24 cellular contexts compared by ENCODE assay signal in the genomic region with DNA sequence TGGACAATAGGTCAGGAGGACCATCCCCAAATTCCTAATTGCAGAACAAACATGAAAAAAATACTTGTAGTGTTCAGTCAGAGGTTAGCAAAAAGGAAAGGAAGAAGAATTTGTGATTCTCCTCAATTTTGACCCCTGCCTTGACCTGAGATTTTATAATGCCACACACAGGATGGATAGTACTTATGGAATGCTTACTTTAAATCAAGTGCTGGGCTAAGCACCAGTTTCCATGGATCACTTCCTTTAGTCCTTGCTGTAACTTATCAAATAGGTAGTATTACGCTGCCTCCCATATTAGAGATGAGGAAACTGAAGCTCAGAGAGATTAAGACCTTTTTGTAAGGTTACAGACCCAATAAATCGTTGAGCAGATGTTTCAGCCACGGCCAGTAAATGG.
DNase-seq lines count a peak whose midpoint lies in the region; ATAC-seq and TF ChIP-seq lines count a peak whose summit lies in the region.
"Had no signal": no experiment of that assay in that cellular context is flagged by ENCODE, and none has a peak within 500 bp of the region (broad histone marks: within the 10 kb centered on the region; RNA-seq: fewer than 3 reads in every experiment).

No MANE protein-coding gene starts in this region.

- H4K5ac ChIP-seq in IMR-90 (ENCODE audit: low read depth, low read length), result peak overlapping the region; percentile 54; the same call in 1 of the 2 replicates

- peak overlapping the region; percentile 20 for H2BK5ac ChIP-seq in IMR-90 (ENCODE audit: low read depth, low read length, poor library complexity, severe bottlenecking)

- H2BK120ac ChIP-seq in IMR-90 (ENCODE audit: low read depth, low read length), result peak overlapping the region; percentile 62

- no peak for TF ChIP-seq POLR2A in IMR-90 (IDR thresholded peaks at IDR 0.05; ENCODE audit: low read depth, low read length)
- no peak for TF ChIP-seq POLR2A in esophagus muscularis mucosa (IDR thresholded peaks at IDR 0.05; ENCODE audit: low read depth)
- no peak for TF ChIP-seq POLR2A in tibial nerve (IDR thresholded peaks at IDR 0.05)

- H3K9ac ChIP-seq in IMR-90 (ENCODE audit: low read depth, low read length), result no peak overlapping the region

- peak overlapping the region; percentile 81; the same call in 1 of the 2 replicates for H2AK5ac ChIP-seq in IMR-90 (ENCODE audit: low read depth, low read length)

- H3K14ac ChIP-seq in IMR-90 (replicated peaks; ENCODE audit: low read depth, low read length), result peak overlapping the region; percentile 78

- peak overlapping the region in 1 of 2 experiments; percentile 59; a peak in 2 of 4 replicates for H4K8ac ChIP-seq in IMR-90 (ENCODE audit: low read depth in 2 of 2, low read length in 2 of 2)

- peak overlapping the region; percentile 37; the same call in 1 of the 2 replicates for H3K4ac ChIP-seq in IMR-90 (ENCODE audit: low read depth, low read length)

- no peak overlapping the region for H3K27ac Mint-ChIP-seq in MCF 10A (ENCODE audit: low read depth, unreplicated experiment)
- H3K27ac Mint-ChIP-seq: activated CD8-positive, alpha-beta T cell treated with anti-CD3 and anti-CD28 coated beads, Interleukin-2, amount 10 ng/mL, durations not matched to agents 7 days and 5 days; activated naive CD4-positive, alpha-beta T cell treated with anti-CD3 and anti-CD28 coated beads for 36 hours; T-helper 2 cell treated with Interferon-gamma antibody and Interleukin-4, amounts not matched to agents 5 μg/mL and 100 μg/mL, for 36 hours had no signal

- TF ChIP-seq RAD21 in IMR-90 (IDR thresholded peaks at IDR 0.05; ENCODE audit: low read length), result no peak

- intact Hi-C loops in IMR-90 (cut with micrococcal nuclease), result no loop called here
- intact Hi-C loops in esophagus muscularis mucosa (cut with DNase I), result no loop called here
- intact Hi-C loops in psoas muscle (cut with DNase I), result no loop called here
- intact Hi-C loops in MCF 10A (cut with micrococcal nuclease), result no loop called here

- H3K27ac ChIP-seq in IMR-90 (ENCODE audit: insufficient read depth, low read length) (no peak overlapping the region; the same call in 1 of the 2 replicates), esophagus muscularis mucosa (replicated peaks in 1 of 4) (peak overlapping the region; percentile 3 to 50 (median 39)), psoas muscle (peak overlapping the region; percentile 13), tibial nerve (peak overlapping the region in 3 of 4 donors; percentile 17 to 71 (median 60))
- H3K27ac ChIP-seq: brain microvascular endothelial cell, C4-2B had no signal

- H3K4me3 ChIP-seq in IMR-90 (ENCODE audit: insufficient read depth, low read depth, low read length), result no peak overlapping the region
- H3K4me3 ChIP-seq in esophagus muscularis mucosa, result no peak overlapping the region
- H3K4me3 ChIP-seq in psoas muscle, result no peak overlapping the region
- no peak overlapping the region for H3K4me3 ChIP-seq in tibial nerve
- H3K4me3 ChIP-seq: ovary had no signal

- no peaks in the 10 kb centered on the region for H3K27me3 Mint-ChIP-seq in MCF 10A (ENCODE audit: insufficient read depth, unreplicated experiment)

- peaks cover 3 to 17% of the 10 kb centered on the region in 2 experiments; a peak in 2 of 4 replicates for H3K79me1 ChIP-seq in IMR-90 (ENCODE audit: low read depth in 1 of 2, low read length in 2 of 2)

- no peaks in the 10 kb centered on the region for H3K27me3 ChIP-seq in IMR-90 (ENCODE audit: control insufficient read depth, insufficient read depth, low read length)
- H3K27me3 ChIP-seq in esophagus muscularis mucosa, result no peaks in the 10 kb centered on the region
- H3K27me3 ChIP-seq in psoas muscle (ENCODE audit: insufficient read depth in 3 of 3, low read length in 2 of 3), result no peaks in the 10 kb centered on the region
- no peaks in the 10 kb centered on the region for H3K27me3 ChIP-seq in tibial nerve
- H3K27me3 ChIP-seq: brain microvascular endothelial cell, ovary had no signal

- no peaks in the 10 kb centered on the region for H3K9me3 Mint-ChIP-seq in MCF 10A (ENCODE audit: unreplicated experiment)
- H3K9me3 Mint-ChIP-seq: activated naive CD4-positive, alpha-beta T cell treated with anti-CD3 and anti-CD28 coated beads for 36 hours; nephron progenitor cell; T-helper 2 cell treated with Interferon-gamma antibody and Interleukin-4, amounts not matched to agents 5 μg/mL and 100 μg/mL, for 36 hours had no signal

- H3K4me1 ChIP-seq in IMR-90 (ENCODE audit: control insufficient read depth, insufficient read depth, low read length) (peaks cover 16% of the 10 kb centered on the region), esophagus muscularis mucosa (peaks cover 15 to 49% (median 35%) of the 10 kb centered on the region in 4 donors), psoas muscle (peaks cover 19% of the 10 kb centered on the region), tibial nerve (peaks cover 0 to 53% (median 11%) of the 10 kb centered on the region in 4 donors)

- no peak overlapping the region for H2AK9ac ChIP-seq in IMR-90 (replicated peaks; ENCODE audit: low read depth, low read length, poor library complexity)

- H3K4me3 Mint-ChIP-seq in MCF 10A (ENCODE audit: unreplicated experiment), result no peak overlapping the region
- H3K4me3 Mint-ChIP-seq: activated CD8-positive, alpha-beta T cell treated with anti-CD3 and anti-CD28 coated beads, Interleukin-2, amount 10 ng/mL, durations not matched to agents 7 days and 5 days; activated naive CD4-positive, alpha-beta T cell treated with anti-CD3 and anti-CD28 coated beads for 36 hours; nephron progenitor cell; T-helper 2 cell treated with Interferon-gamma antibody and Interleukin-4, amounts not matched to agents 5 μg/mL and 100 μg/mL, for 36 hours had no signal

- H4K20me1 ChIP-seq in IMR-90 (ENCODE audit: insufficient read depth, low read length), result no peaks in the 10 kb centered on the region

- TF ChIP-seq EP300 in esophagus muscularis mucosa (IDR thresholded peaks at IDR 0.05) (no peak), tibial nerve (IDR thresholded peaks at IDR 0.05) (no peak)

- H3K9me3 ChIP-seq in IMR-90 (ENCODE audit: control insufficient read depth, insufficient read depth, low read length), result no peaks in the 10 kb centered on the region
- H3K9me3 ChIP-seq in esophagus muscularis mucosa, result no peaks in the 10 kb centered on the region
- H3K9me3 ChIP-seq in psoas muscle, result no peaks in the 10 kb centered on the region
- no peaks in the 10 kb centered on the region for H3K9me3 ChIP-seq in tibial nerve
- H3K9me3 ChIP-seq: ovary had no signal

- H2BK15ac ChIP-seq in IMR-90 (ENCODE audit: low read depth, low read length), result peak overlapping the region; percentile 77; the same call in 2 of the 3 replicates

- in situ Hi-C loops in IMR-90 (cut with MboI; ENCODE audit: low sequenced_read_pairs), result no loop called here

- WGBS in IMR-90 (ENCODE audit: extremely low coverage in 2 of 2, insufficient read length in 1 of 2), 2 experiments, result 100% methylated on average over 1 of the region's 3 CpGs; no CpG with 5 or more reads in 1 of the 2 experiments
- 57% methylated on average over 3 of the region's 3 CpGs for WGBS in esophagus muscularis mucosa
- WGBS in psoas muscle, 3 donors, result 49 to 74% (median 54%) methylated on average over 3 of the region's 3 CpGs
- 38 to 78% methylated on average over 3 of the region's 3 CpGs for WGBS in tibial nerve, 2 donors

- BruUV-seq in IMR-90 (replicated peaks; lab: Mats Ljungman, UMichigan), result no TSS peak
- no TSS peak for BruUV-seq in MCF 10A (replicated peaks; lab: Mats Ljungman, UMichigan)

- TF ChIP-seq CTCF in IMR-90 (conservative IDR thresholded peaks at IDR 0.05; ENCODE audit: low read depth, low read length) (no peak), esophagus muscularis mucosa (IDR thresholded peaks at IDR 0.05) (no peak), psoas muscle (IDR thresholded peaks at IDR 0.05) (no peak), tibial nerve (IDR thresholded peaks at IDR 0.05) (no peak), MCF 10A (IDR thresholded peaks at IDR 0.05; ENCODE audit: unreplicated experiment) (no peak)

- DNase-seq in IMR-90, result peak; percentile 51
- DNase-seq in esophagus muscularis mucosa (ENCODE audit: extremely low spot score), result no peak
- DNase-seq in psoas muscle, result no peak
- no peak for DNase-seq in tibial nerve (ENCODE audit: low spot score in 2 of 2)
- DNase-seq in activated CD4-positive, alpha-beta T cell treated with anti-CD3 and anti-CD28 coated beads, Interleukin-2, amount 50 U/mL, for 1 hour, result no peak
- no peak for DNase-seq in MCF 10A (ENCODE audit: unreplicated experiment)
- no peak for DNase-seq in GOT3 (lab: John Stamatoyannopoulos, UW)
- DNase-seq: activated CD8-positive, alpha-beta T cell treated with anti-CD3 and anti-CD28 coated beads, Interleukin-2, amount 10 ng/mL, durations not matched to agents 7 days and 5 days; activated naive CD4-positive, alpha-beta T cell treated with anti-CD3 and anti-CD28 coated beads for 36 hours; brain microvascular endothelial cell; COR-L47; DMS53; mammary epithelial cell; NCI-H2029; NCI-H69; nephron progenitor cell; ovary; SIG-M5; stimulated activated CD4-positive, alpha-beta T cell treated with anti-CD3 and anti-CD28 coated beads, Interleukin-4, amount 100 ng/mL, for 1 hour; trophoblast cell had no signal

- H2AFZ ChIP-seq in IMR-90 (replicated peaks; ENCODE audit: low read length, poor library complexity), result no peak overlapping the region

- H3K56ac ChIP-seq in IMR-90 (ENCODE audit: extremely low read depth, insufficient read depth, low read length), result no peak overlapping the region

- POLR2A ChIA-PET in IMR-90 (lab: Charles Lee; ENCODE audit: unreplicated experiment) (no interaction called here), MCF 10A (lab: Yijun Ruan, JAX) (no interaction called here)

- H3K18ac ChIP-seq in IMR-90 (ENCODE audit: low read depth, low read length), result peak overlapping the region; percentile 59

- H4K91ac ChIP-seq in IMR-90 (ENCODE audit: insufficient read depth, low read depth, low read length), result 0 out of 2 replicates have a peak overlapping the region, but pooled peaks have one; percentile 14

- no peak overlapping the region for H3K4me2 ChIP-seq in IMR-90 (ENCODE audit: low read depth, low read length)

- H3K9me1 ChIP-seq in IMR-90 (ENCODE audit: insufficient read depth, low read length), result peaks cover 12% of the 10 kb centered on the region

- dilution Hi-C loops in IMR-90 (cut with HindIII; ENCODE audit: low sequenced_read_pairs, unreplicated experiment), result no loop called here

- peak overlapping the region; percentile 82 for H2BK20ac ChIP-seq in IMR-90 (ENCODE audit: low read depth, low read length)

- H3K36me3 ChIP-seq in IMR-90 (ENCODE audit: control insufficient read depth, insufficient read depth, low read length) (peaks cover 9% of the 10 kb centered on the region), esophagus muscularis mucosa (peaks cover 0 to 8% (median 0%) of the 10 kb centered on the region in 4 donors), psoas muscle (ENCODE audit: insufficient read depth in 1 of 2, low read depth in 1 of 2) (peaks cover 0 to 15% of the 10 kb centered on the region in 2 donors), tibial nerve (no peaks in the 10 kb centered on the region)
- H3K36me3 ChIP-seq: brain microvascular endothelial cell, ovary had no signal

- CTCF ChIA-PET in IMR-90 (lab: Yijun Ruan, JAX), result no interaction called here
- CTCF ChIA-PET in MCF 10A (lab: Yijun Ruan, JAX), result interaction anchor here (0.7 to 1.0 kb wide), 3 partner anchors 17 to 534 kb away, joined by 3 to 4 read pairs (median 3); no protein-coding TSS in a partner anchor

- peak overlapping the region; percentile 59; the same call in 1 of the 2 replicates for H3K23ac ChIP-seq in IMR-90 (ENCODE audit: low read depth, low read length)

- ATAC-seq in IMR-90 (ENCODE audit: low read depth), result peak; percentile 19
- ATAC-seq in psoas muscle, result no peak
- ATAC-seq: activated CD8-positive, alpha-beta T cell treated with anti-CD3 and anti-CD28 coated beads, Interleukin-2, amount 10 ng/mL, durations not matched to agents 7 days and 5 days; HCT116; Panc1 had no signal

- no peaks in the 10 kb centered on the region for H3K4me1 Mint-ChIP-seq in MCF 10A (ENCODE audit: insufficient read depth, unreplicated experiment)

- peaks cover 84% of the 10 kb centered on the region for H3K36me3 Mint-ChIP-seq in MCF 10A (ENCODE audit: insufficient read depth, unreplicated experiment)
